In genomic region chr17:62477718-62478401, GRCh38 we compare ENCODE assay signal across 8 cellular contexts. TPM values are rescaled to one million over a fixed set of nuclear protein-coding genes. Genes with fewer than 3 reads are reported as not detected.
A peak's percentile ranks its signal among the peaks of the same experiment; 100 is the strongest.
DNase-seq lines count a peak whose midpoint lies in the region; ATAC-seq and TF ChIP-seq lines count a peak whose summit lies in the region.
"Not testable (repeated sequence)": the region's sequence is repeated elsewhere in the genome, so short reads cannot be mapped to it uniquely, and the experiment has no call there.

No MANE protein-coding gene starts in this region.

- peak overlapping the region; percentile 47 for H3K4me3 ChIP-seq in epithelial cell of esophagus (ENCODE audit: low read length)

- intact Hi-C loops in activated T-helper 1 cell treated with anti-CD3 and anti-CD28 coated beads, Interleukin-12 subunit alpha, Interleukin-12 subunit beta, Interleukin-2, Interleukin-4 antibody, amounts not matched to agents 30 ng/mL and 10 ng/mL and 1 ng/mL, durations not matched to agents 14 hours and 24 hours and 36 hours (cut with micrococcal nuclease): loop anchor here (2.0 kb wide), 1 partner anchor 55 kb away; the partner anchor contains the start of gene METTL2A

- DNase-seq in OCI-M1 (lab: John Stamatoyannopoulos, UW): peak; percentile 47
- peak; percentile 25 for DNase-seq in activated T-helper 1 cell treated with anti-CD3 and anti-CD28 coated beads, Interleukin-12 subunit alpha, Interleukin-12 subunit beta, Interleukin-2, Interleukin-4 antibody, amounts not matched to agents 30 ng/mL and 10 ng/mL and 1 ng/mL, durations not matched to agents 14 hours and 24 hours and 36 hours (ENCODE audit: low spot score)
- peak; percentile 13 for DNase-seq in epithelial cell of esophagus (ENCODE audit: low read depth)
- DNase-seq in memory B cell (ENCODE audit: low spot score in 2 of 2): peak; percentile 32 to 55
- DNase-seq in stimulated activated CD4-positive, alpha-beta T cell treated with anti-CD3 and anti-CD28 coated beads, Interleukin-1b, Interleukin-23, amount 100 ng/mL, for 48 hours: peak; percentile 22

- TF ChIP-seq CTCF in C4-2B (conservative IDR thresholded peaks at IDR 0.05); epithelial cell of esophagus (IDR thresholded peaks at IDR 0.05; ENCODE audit: insufficient read depth, low read depth, low read length, missing control alignments): not testable (repeated sequence)

- peak overlapping the region; percentile 72 for H3K27ac Mint-ChIP-seq in activated T-helper 1 cell treated with anti-CD3 and anti-CD28 coated beads, Interleukin-12 subunit alpha, Interleukin-12 subunit beta, Interleukin-2, Interleukin-4 antibody, amounts not matched to agents 30 ng/mL and 10 ng/mL and 1 ng/mL, durations not matched to agents 14 hours and 24 hours and 36 hours
- H3K27ac Mint-ChIP-seq in memory B cell: peak overlapping the region; percentile 86

- ATAC-seq in GM19452 (IDR thresholded peaks at IDR 0.05; ENCODE audit: unreplicated experiment) (peak; percentile 30), HG03139 (IDR thresholded peaks at IDR 0.05; ENCODE audit: unreplicated experiment) (peak; percentile 9), memory B cell (ENCODE audit: low read depth) (peak; percentile 40)

- peaks cover 24% of the 10 kb centered on the region for H3K4me1 Mint-ChIP-seq in activated T-helper 1 cell treated with anti-CD3 and anti-CD28 coated beads, Interleukin-12 subunit alpha, Interleukin-12 subunit beta, Interleukin-2, Interleukin-4 antibody, amounts not matched to agents 30 ng/mL and 10 ng/mL and 1 ng/mL, durations not matched to agents 14 hours and 24 hours and 36 hours (ENCODE audit: low read depth)
- H3K4me1 Mint-ChIP-seq in memory B cell: peaks cover 20% of the 10 kb centered on the region

- H3K4me3 Mint-ChIP-seq in activated T-helper 1 cell treated with anti-CD3 and anti-CD28 coated beads, Interleukin-12 subunit alpha, Interleukin-12 subunit beta, Interleukin-2, Interleukin-4 antibody, amounts not matched to agents 30 ng/mL and 10 ng/mL and 1 ng/mL, durations not matched to agents 14 hours and 24 hours and 36 hours: peak overlapping the region; percentile 83
- peak overlapping the region; percentile 70 for H3K4me3 Mint-ChIP-seq in memory B cell

- H3K36me3 Mint-ChIP-seq in activated T-helper 1 cell treated with anti-CD3 and anti-CD28 coated beads, Interleukin-12 subunit alpha, Interleukin-12 subunit beta, Interleukin-2, Interleukin-4 antibody, amounts not matched to agents 30 ng/mL and 10 ng/mL and 1 ng/mL, durations not matched to agents 14 hours and 24 hours and 36 hours (ENCODE audit: low read depth): peaks cover 15% of the 10 kb centered on the region
- not testable (repeated sequence) for H3K36me3 Mint-ChIP-seq in memory B cell

- H3K27me3 Mint-ChIP-seq in activated T-helper 1 cell treated with anti-CD3 and anti-CD28 coated beads, Interleukin-12 subunit alpha, Interleukin-12 subunit beta, Interleukin-2, Interleukin-4 antibody, amounts not matched to agents 30 ng/mL and 10 ng/mL and 1 ng/mL, durations not matched to agents 14 hours and 24 hours and 36 hours (ENCODE audit: insufficient read depth); memory B cell: not testable (repeated sequence)

- H3K27ac ChIP-seq in C4-2B: peak overlapping the region; percentile 85

- H3K9me3 Mint-ChIP-seq in activated T-helper 1 cell treated with anti-CD3 and anti-CD28 coated beads, Interleukin-12 subunit alpha, Interleukin-12 subunit beta, Interleukin-2, Interleukin-4 antibody, amounts not matched to agents 30 ng/mL and 10 ng/mL and 1 ng/mL, durations not matched to agents 14 hours and 24 hours and 36 hours; memory B cell: not testable (repeated sequence)

RNA-seq across cellular contexts. Expression of gene TLK2, which starts 0.8 kb away (rescaled TPM):
- total RNA-seq in activated T-helper 1 cell treated with anti-CD3 and anti-CD28 coated beads, Interleukin-12 subunit alpha, Interleukin-12 subunit beta, Interleukin-2, Interleukin-4 antibody, amounts not matched to agents 30 ng/mL and 10 ng/mL and 1 ng/mL, durations not matched to agents 14 hours and 24 hours and 36 hours: 44.0 and 50.8 TPM in 2 replicates

RNA-seq across cellular contexts. Expression of gene METTL2A, which starts 54.2 kb away (rescaled TPM):
- total RNA-seq in activated T-helper 1 cell treated with anti-CD3 and anti-CD28 coated beads, Interleukin-12 subunit alpha, Interleukin-12 subunit beta, Interleukin-2, Interleukin-4 antibody, amounts not matched to agents 30 ng/mL and 10 ng/mL and 1 ng/mL, durations not matched to agents 14 hours and 24 hours and 36 hours: 35.5 and 36.5 TPM in 2 replicates

Comparison
In these comparisons a context has a peak if more than half of its experiments do, and no peak if none do; other contexts are left out.
1. Peak in every context shown above with its lines: DNase-seq, ATAC-seq, H3K4me3 ChIP-seq and H3K27ac ChIP-seq.